In genomic region chr3:81668283-81668682, GRCh38 we compare ENCODE assay signal across 8 cellular contexts.
"Had no signal": no experiment of that assay in that cellular context is flagged by ENCODE, and none has a peak within 500 bp of the region (broad histone marks: within the 10 kb centered on the region; RNA-seq: fewer than 3 reads in every experiment).

No MANE protein-coding gene starts in this region.

- ATAC-seq: HCT116, HepG2 had no signal

- H3K4me1 Mint-ChIP-seq: IgD-negative memory B cell had no signal

- H3K4me3 Mint-ChIP-seq: HFFc6, IgD-negative memory B cell had no signal

- H3K9me3 Mint-ChIP-seq: HFFc6, IgD-negative memory B cell had no signal

- H3K27ac Mint-ChIP-seq: HFFc6, IgD-negative memory B cell had no signal

- DNase-seq: GM23248, GOT3, H7, HFFc6, KBM-7 had no signal

- H3K36me3 Mint-ChIP-seq: IgD-negative memory B cell had no signal

- H3K27me3 Mint-ChIP-seq: IgD-negative memory B cell had no signal
